Comparison of ENCODE assay signal across 1 cellular context in the genomic region with DNA sequence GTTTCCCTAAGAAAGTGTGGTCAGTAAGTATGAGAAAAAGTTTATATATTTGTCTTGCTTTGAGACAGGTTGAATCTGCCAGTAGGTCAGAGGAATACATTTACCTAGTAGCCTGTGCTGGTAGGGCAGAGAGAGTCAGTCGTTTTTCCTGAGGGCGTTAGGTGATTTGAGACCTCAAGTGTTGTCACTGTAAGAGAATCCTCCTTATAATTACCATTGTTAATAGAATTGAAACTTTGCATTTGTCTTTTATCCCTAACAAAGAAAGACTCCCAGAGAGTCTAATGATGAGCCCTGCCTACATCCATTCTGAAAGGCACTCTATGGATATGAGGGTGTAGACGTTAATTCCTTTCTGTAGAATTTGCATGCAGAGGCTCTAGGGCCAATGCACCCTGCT.
TF ChIP-seq lines count a peak whose summit lies in the region.

No MANE protein-coding gene starts in this region.

TF ChIP-seq in IMR-90, 13 proteins besides CTCF, POLR2A, EP300 and RAD21:
- no peak for TF ChIP-seq MXI1 (IDR thresholded peaks at IDR 0.05; ENCODE audit: borderline replicate concordance, low read depth, low read length)
- no peak for TF ChIP-seq MAZ (IDR thresholded peaks at IDR 0.05; ENCODE audit: borderline replicate concordance, low read depth, low read length)
- no peak for TF ChIP-seq SMC3 (IDR thresholded peaks at IDR 0.05; ENCODE audit: low read depth, low read length)
- TF ChIP-seq NFE2L2 (IDR thresholded peaks at IDR 0.05; ENCODE audit: low read depth, low read length): no peak
- TF ChIP-seq, protein P1, sequence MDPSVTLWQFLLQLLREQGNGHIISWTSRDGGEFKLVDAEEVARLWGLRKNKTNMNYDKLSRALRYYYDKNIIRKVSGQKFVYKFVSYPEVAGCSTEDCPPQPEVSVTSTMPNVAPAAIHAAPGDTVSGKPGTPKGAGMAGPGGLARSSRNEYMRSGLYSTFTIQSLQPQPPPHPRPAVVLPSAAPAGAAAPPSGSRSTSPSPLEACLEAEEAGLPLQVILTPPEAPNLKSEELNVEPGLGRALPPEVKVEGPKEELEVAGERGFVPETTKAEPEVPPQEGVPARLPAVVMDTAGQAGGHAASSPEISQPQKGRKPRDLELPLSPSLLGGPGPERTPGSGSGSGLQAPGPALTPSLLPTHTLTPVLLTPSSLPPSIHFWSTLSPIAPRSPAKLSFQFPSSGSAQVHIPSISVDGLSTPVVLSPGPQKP (IDR thresholded peaks at IDR 0.05; ENCODE audit: borderline replicate concordance, low read depth, low read length): no peak
- no peak for TF ChIP-seq BHLHE40 (IDR thresholded peaks at IDR 0.05; ENCODE audit: low read depth, low read length)
- TF ChIP-seq, protein P2, sequence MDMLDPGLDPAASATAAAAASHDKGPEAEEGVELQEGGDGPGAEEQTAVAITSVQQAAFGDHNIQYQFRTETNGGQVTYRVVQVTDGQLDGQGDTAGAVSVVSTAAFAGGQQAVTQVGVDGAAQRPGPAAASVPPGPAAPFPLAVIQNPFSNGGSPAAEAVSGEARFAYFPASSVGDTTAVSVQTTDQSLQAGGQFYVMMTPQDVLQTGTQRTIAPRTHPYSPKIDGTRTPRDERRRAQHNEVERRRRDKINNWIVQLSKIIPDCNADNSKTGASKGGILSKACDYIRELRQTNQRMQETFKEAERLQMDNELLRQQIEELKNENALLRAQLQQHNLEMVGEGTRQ (IDR thresholded peaks at IDR 0.05; ENCODE audit: low read depth, low read length): no peak
- TF ChIP-seq FOS (IDR thresholded peaks at IDR 0.05; ENCODE audit: low read depth, low read length): no peak
- TF ChIP-seq CHD1 (IDR thresholded peaks at IDR 0.05; ENCODE audit: low read depth, low read length): no peak
- no peak for TF ChIP-seq CEBPB (IDR thresholded peaks at IDR 0.05; ENCODE audit: low read depth, low read length)
- no peak for TF ChIP-seq MAFK (IDR thresholded peaks at IDR 0.05; ENCODE audit: low read depth, low read length)
- TF ChIP-seq RCOR1 (IDR thresholded peaks at IDR 0.05; ENCODE audit: insufficient replicate concordance, low read length): no peak
- no peak for TF ChIP-seq RFX5 (IDR thresholded peaks at IDR 0.05; ENCODE audit: low read depth, low read length)
